In genomic region chr9:92563701-92564100, GRCh38 we compare ENCODE assay signal across 25 cellular contexts. TPM values are rescaled to one million over a fixed set of nuclear protein-coding genes. Genes with fewer than 3 reads are reported as not detected.
DNase-seq lines count a peak whose midpoint lies in the region; ATAC-seq and TF ChIP-seq lines count a peak whose summit lies in the region.
"Had no signal": no experiment of that assay in that cellular context is flagged by ENCODE, and none has a peak within 500 bp of the region (broad histone marks: within the 10 kb centered on the region; RNA-seq: fewer than 3 reads in every experiment).

No MANE protein-coding gene starts in this region.

- H3K27me3 ChIP-seq in heart right ventricle (no peaks in the 10 kb centered on the region), smooth muscle cell (ENCODE audit: low read depth) (no peaks in the 10 kb centered on the region)
- H3K27me3 ChIP-seq: brain microvascular endothelial cell, gastroesophageal sphincter, Peyer's patch, suprapubic skin had no signal

- peak overlapping the region; percentile 63 for H3K4me2 ChIP-seq in smooth muscle cell

- no peaks in the 10 kb centered on the region for H4K20me1 ChIP-seq in smooth muscle cell (ENCODE audit: low read depth)

- no peaks in the 10 kb centered on the region for H3K36me3 Mint-ChIP-seq in effector memory CD8-positive, alpha-beta T cell (ENCODE audit: insufficient read depth)
- H3K36me3 Mint-ChIP-seq: CD14-positive monocyte had no signal

- H3K9me3 ChIP-seq in heart right ventricle: peaks cover 0 to 23% (median 0%) of the 10 kb centered on the region in 11 donors
- H3K9me3 ChIP-seq in smooth muscle cell (replicated peaks; ENCODE audit: low read depth): no peaks in the 10 kb centered on the region
- H3K9me3 ChIP-seq: mucosa of descending colon, Peyer's patch had no signal

- peak overlapping the region in 6 of 10 donors; percentile 25 to 68 (median 59) for H3K27ac ChIP-seq in heart right ventricle
- peak overlapping the region; percentile 93 for H3K27ac ChIP-seq in smooth muscle cell (ENCODE audit: low read depth)
- H3K27ac ChIP-seq: brain microvascular endothelial cell, coronary artery, gastroesophageal sphincter, suprapubic skin had no signal

- peaks cover 5% of the 10 kb centered on the region for H3F3A ChIP-seq in smooth muscle cell (ENCODE audit: low read depth)

- H3K4me1 Mint-ChIP-seq in effector memory CD8-positive, alpha-beta T cell (ENCODE audit: low read depth in 2 of 2): no peaks in the 10 kb centered on the region
- H3K4me1 Mint-ChIP-seq: activated naive CD4-positive, alpha-beta T cell treated with anti-CD3 and anti-CD28 coated beads, Interleukin-2, amount 50 U/mL, for 24 hours had no signal

- H3K27ac Mint-ChIP-seq in effector memory CD8-positive, alpha-beta T cell: no peak overlapping the region
- H3K27ac Mint-ChIP-seq: activated naive CD4-positive, alpha-beta T cell treated with anti-CD3 and anti-CD28 coated beads, Interleukin-2, amount 50 U/mL, for 24 hours; H9 had no signal

- no peak for DNase-seq in heart right ventricle
- no peak for DNase-seq in Right ventricle myocardium superior
- peak; percentile 10 for DNase-seq in NCI-H748 treated with DMSO at 0.1 percent for 48 hours (lab: John Stamatoyannopoulos, UW)
- DNase-seq in fibroblast of peridontal ligament (ENCODE audit: extremely low read depth): peak; percentile 19
- DNase-seq in smooth muscle cell (lab: John Stamatoyannopoulos, UW; ENCODE audit: unreplicated experiment): no peak
- no peak for DNase-seq in CD1c-positive myeloid dendritic cell (ENCODE audit: extremely low spot score)
- no peak for DNase-seq in hepatic stellate cell (ENCODE audit: low spot score)
- no peak for DNase-seq in effector memory CD8-positive, alpha-beta T cell
- DNase-seq: activated CD4-positive, CD25-positive, alpha-beta regulatory T cell treated with anti-CD3 and anti-CD28 coated beads, Interleukin-2, amount 50 U/mL, for 72 hours; activated T-cell treated with anti-CD3 and anti-CD28 coated beads, Interleukin-2, amount 50 U/mL, for 48 hours; brain microvascular endothelial cell; GF-D8; H9; left colon; mucosa of descending colon; NCI-H774; Peyer's patch; stimulated activated CD4-positive, alpha-beta T cell treated with anti-CD3 and anti-CD28 coated beads, Interleukin-12 subunit alpha, Interleukin-12 subunit beta, amount 100 ng/mL, for 4 hours had no signal

- peak overlapping the region; percentile 75 for H3K9ac ChIP-seq in smooth muscle cell (ENCODE audit: low read depth)

- H3K4me1 ChIP-seq in heart right ventricle (peaks cover 0 to 29% (median 7%) of the 10 kb centered on the region in 9 donors), smooth muscle cell (ENCODE audit: low read depth) (peaks cover 18% of the 10 kb centered on the region)
- H3K4me1 ChIP-seq: Peyer's patch had no signal

- intact Hi-C loops in heart right ventricle (cut with DNase I) (no loop called here), Right ventricle myocardium superior (cut with DNase I) (no loop called here)

- H3K27me3 Mint-ChIP-seq in effector memory CD8-positive, alpha-beta T cell: no peaks in the 10 kb centered on the region
- H3K27me3 Mint-ChIP-seq: activated naive CD4-positive, alpha-beta T cell treated with anti-CD3 and anti-CD28 coated beads, Interleukin-2, amount 50 U/mL, for 24 hours had no signal

- H3K4me3 ChIP-seq in heart right ventricle (no peak overlapping the region), smooth muscle cell (no peak overlapping the region)
- H3K4me3 ChIP-seq: coronary artery, gastroesophageal sphincter, GM12878, mucosa of descending colon, Peyer's patch, suprapubic skin had no signal

- no peaks in the 10 kb centered on the region for H3K79me2 ChIP-seq in smooth muscle cell (ENCODE audit: low read depth)

- no peak overlapping the region for H3K4me3 Mint-ChIP-seq in effector memory CD8-positive, alpha-beta T cell
- H3K4me3 Mint-ChIP-seq: activated naive CD4-positive, alpha-beta T cell treated with anti-CD3 and anti-CD28 coated beads, Interleukin-2, amount 50 U/mL, for 24 hours; CD14-positive monocyte; H9 had no signal

- peaks cover 5 to 9% of the 10 kb centered on the region in 2 donors for H3K9me3 Mint-ChIP-seq in effector memory CD8-positive, alpha-beta T cell
- H3K9me3 Mint-ChIP-seq: H9 had no signal

- ATAC-seq in heart right ventricle (peak in 6 of 8 donors; percentile 35 to 76 (median 52)), Right ventricle myocardium superior (ENCODE audit: poor library complexity) (no peak)
- ATAC-seq in effector memory CD8-positive, alpha-beta T cell (replicated peaks): no peak
- ATAC-seq: gastroesophageal sphincter, GM12878 had no signal

- no peak for TF ChIP-seq CTCF in heart right ventricle (IDR thresholded peaks at IDR 0.05)
- no peak for TF ChIP-seq CTCF in smooth muscle cell (IDR thresholded peaks at IDR 0.05; ENCODE audit: borderline replicate concordance, insufficient read depth, poor library complexity, severe bottlenecking)

- no peaks in the 10 kb centered on the region for H3K36me3 ChIP-seq in heart right ventricle
- H3K36me3 ChIP-seq in smooth muscle cell (ENCODE audit: low read depth): no peaks in the 10 kb centered on the region
- H3K36me3 ChIP-seq: brain microvascular endothelial cell, gastroesophageal sphincter, Peyer's patch, suprapubic skin had no signal

- no peak overlapping the region for H2AFZ ChIP-seq in smooth muscle cell (ENCODE audit: low read depth)

RNA-seq across cellular contexts. Expression of gene ECM2, which starts 27.9 kb away (rescaled TPM):
- total RNA-seq in heart right ventricle (10 to 100 TPM in 3 of 10 donors, 1 to 10 TPM in 7; 4.2 to 14.9 (median 9.2) TPM), Right ventricle myocardium superior (5.6 TPM), smooth muscle cell (0.27 and 0.85 TPM in 2 replicates)
- polyA plus RNA-seq in heart right ventricle (1 to 10 TPM; 2.1 to 8.0 TPM), smooth muscle cell (0.37 and 0.50 TPM in 2 replicates)
- total RNA-seq: H9; T-helper 2 cell treated with Interferon-gamma antibody and Interleukin-4, amounts not matched to agents 100 ng/mL and 5 ng/mL, for 36 hours had no signal

Comparison
In these comparisons a context has a peak if more than half of its experiments do, and no peak if none do; other contexts are left out.
1. ATAC-seq: peak in heart right ventricle (6 of 8); none in Right ventricle myocardium superior (single experiment) and effector memory CD8-positive, alpha-beta T cell (single experiment).
2. DNase-seq: peak in NCI-H748 treated with DMSO at 0.1 percent for 48 hours (single experiment) and fibroblast of peridontal ligament (single experiment); none in heart right ventricle (0 of 2), Right ventricle myocardium superior (single experiment), smooth muscle cell (single experiment), CD1c-positive myeloid dendritic cell (single experiment), hepatic stellate cell (single experiment) and effector memory CD8-positive, alpha-beta T cell (0 of 3).